6 cellular contexts compared by ENCODE assay signal in the genomic region with DNA sequence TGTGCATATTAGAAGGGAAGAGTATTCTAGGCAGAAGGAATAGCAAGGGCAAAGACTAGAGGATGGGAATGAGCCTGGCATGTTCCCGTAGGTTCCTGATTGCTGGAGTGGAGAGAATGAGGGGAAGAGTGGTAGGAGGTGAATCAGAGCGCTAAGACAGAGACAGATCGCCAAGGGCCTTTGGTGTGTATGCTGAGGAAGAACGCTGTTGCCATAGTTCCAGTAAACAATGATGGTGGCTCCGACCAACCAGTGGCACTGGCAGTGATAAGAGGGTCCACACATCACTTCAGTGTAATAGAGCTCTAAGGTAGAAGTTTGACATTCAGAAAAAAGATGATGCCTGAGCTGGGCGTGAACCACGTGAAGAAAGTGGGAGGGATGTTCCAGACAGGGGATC. TPM values are rescaled to one million over a fixed set of nuclear protein-coding genes. Genes with fewer than 3 reads are reported as not detected.
DNase-seq lines count a peak whose midpoint lies in the region; ATAC-seq and TF ChIP-seq lines count a peak whose summit lies in the region.

No MANE protein-coding gene starts in this region.

- H3K27me3 Mint-ChIP-seq in Calu3 (ENCODE audit: unreplicated experiment), result no peaks in the 10 kb centered on the region
- no peaks in the 10 kb centered on the region for H3K27me3 Mint-ChIP-seq in activated CD8-positive, alpha-beta T cell treated with anti-CD3 and anti-CD28 coated beads for 36 hours

- intact Hi-C loops in Calu3 (cut with micrococcal nuclease; ENCODE audit: unreplicated experiment) (no loop called here), aorta (cut with DNase I) (no loop called here)
- intact Hi-C loops in activated CD8-positive, alpha-beta T cell treated with anti-CD3 and anti-CD28 coated beads for 36 hours (cut with micrococcal nuclease), result no loop called here

- H3K4me3 ChIP-seq in mucosa of stomach (ENCODE audit: low read length) (peak overlapping the region; percentile 8), aorta (ENCODE audit: low read length in 2 of 2) (peak overlapping the region in 1 of 2 donors; percentile 36)

- H3K36me3 Mint-ChIP-seq in Calu3 (ENCODE audit: insufficient read depth, unreplicated experiment), result peaks cover 23% of the 10 kb centered on the region
- peaks cover 10% of the 10 kb centered on the region for H3K36me3 Mint-ChIP-seq in activated CD8-positive, alpha-beta T cell treated with anti-CD3 and anti-CD28 coated beads for 36 hours (ENCODE audit: low read depth)

- no peaks in the 10 kb centered on the region for H3K9me3 ChIP-seq in mucosa of stomach (ENCODE audit: control insufficient read depth, low read length)
- no peaks in the 10 kb centered on the region for H3K9me3 ChIP-seq in aorta (ENCODE audit: control insufficient read depth, low read length)

- BruUV-seq in Calu3 (replicated peaks; lab: Mats Ljungman, UMichigan), result no TSS peak

- H3K4me1 ChIP-seq in mucosa of stomach (ENCODE audit: control insufficient read depth, insufficient read depth, low read length), result no peaks in the 10 kb centered on the region
- no peaks in the 10 kb centered on the region for H3K4me1 ChIP-seq in aorta (ENCODE audit: control insufficient read depth in 1 of 2, insufficient read depth in 2 of 2, low read length in 2 of 2)

- no peaks in the 10 kb centered on the region for H3K9me3 Mint-ChIP-seq in Calu3 (ENCODE audit: low read depth, unreplicated experiment)
- H3K9me3 Mint-ChIP-seq in activated CD8-positive, alpha-beta T cell treated with anti-CD3 and anti-CD28 coated beads for 36 hours, result no peaks in the 10 kb centered on the region

- DNase-seq in Calu3, result no peak
- no peak for DNase-seq in activated CD8-positive, alpha-beta T cell treated with anti-CD3 and anti-CD28 coated beads for 36 hours
- no peak for DNase-seq in aorta

- TF ChIP-seq CTCF in Calu3 (IDR thresholded peaks at IDR 0.05; ENCODE audit: unreplicated experiment), result no peak
- no peak for TF ChIP-seq CTCF in activated CD8-positive, alpha-beta T cell treated with anti-CD3 and anti-CD28 coated beads for 36 hours (IDR thresholded peaks at IDR 0.05)

- CTCF ChIA-PET in Calu3 (lab: Charles Lee), result interaction anchor here (0.5 to 1.6 kb wide), 4 partner anchors 10 to 66 kb away, joined by 4 to 10 read pairs (median 6); partner anchors contain the start of gene RBM3
- CTCF ChIA-PET in activated CD8-positive, alpha-beta T cell treated with anti-CD3 and anti-CD28 coated beads for 36 hours (lab: Charles Lee), result no interaction called here

- no peaks in the 10 kb centered on the region for H3K36me3 ChIP-seq in mucosa of stomach (ENCODE audit: control insufficient read depth, insufficient read depth, low read length)
- no peaks in the 10 kb centered on the region for H3K36me3 ChIP-seq in aorta (ENCODE audit: control insufficient read depth in 1 of 2, insufficient read depth in 2 of 2, low read length in 1 of 2)

- no peak overlapping the region for H3K27ac ChIP-seq in aorta (ENCODE audit: low read depth in 1 of 2, low read length in 2 of 2)

- peak overlapping the region; percentile 80 for H3K9ac ChIP-seq in mucosa of stomach (ENCODE audit: low read length)

- peak overlapping the region; percentile 10 for H3K27ac Mint-ChIP-seq in Calu3 (ENCODE audit: unreplicated experiment)
- peak overlapping the region; percentile 98 for H3K27ac Mint-ChIP-seq in activated CD8-positive, alpha-beta T cell treated with anti-CD3 and anti-CD28 coated beads for 36 hours

- no peaks in the 10 kb centered on the region for H3K27me3 ChIP-seq in mucosa of stomach (ENCODE audit: control insufficient read depth, insufficient read depth, low read length)
- no peaks in the 10 kb centered on the region for H3K27me3 ChIP-seq in aorta (ENCODE audit: control insufficient read depth in 1 of 2, insufficient read depth in 2 of 2, low read length in 1 of 2)

- peaks cover 17% of the 10 kb centered on the region for H3K4me1 Mint-ChIP-seq in Calu3 (ENCODE audit: low read depth, unreplicated experiment)
- peaks cover 16% of the 10 kb centered on the region for H3K4me1 Mint-ChIP-seq in activated CD8-positive, alpha-beta T cell treated with anti-CD3 and anti-CD28 coated beads for 36 hours (ENCODE audit: low read depth)

- peak overlapping the region; percentile 74 for H3K4me3 Mint-ChIP-seq in Calu3 (ENCODE audit: low read depth, unreplicated experiment)
- peak overlapping the region; percentile 89 for H3K4me3 Mint-ChIP-seq in activated CD8-positive, alpha-beta T cell treated with anti-CD3 and anti-CD28 coated beads for 36 hours

- POLR2A ChIA-PET in activated CD8-positive, alpha-beta T cell treated with anti-CD3 and anti-CD28 coated beads for 36 hours (lab: Charles Lee), result interaction anchor here (1.0 to 3.4 kb wide), 6 partner anchors 9 to 39 kb away, joined by 3 to 17 read pairs (median 10); partner anchors contain the start of genes EBP and RBM3

- WGBS in aorta, 2 donors, result 82 to 91% methylated on average over 7 of the region's 7 CpGs

- no peak for ATAC-seq in activated CD8-positive, alpha-beta T cell treated with anti-CD3 and anti-CD28 coated beads for 36 hours
- no peak for ATAC-seq in HG03135 (IDR thresholded peaks at IDR 0.05; ENCODE audit: unreplicated experiment)
- ATAC-seq in aorta (ENCODE audit: low FRiP score), result no peak
- no peak for ATAC-seq in HG03139 (IDR thresholded peaks at IDR 0.05; ENCODE audit: unreplicated experiment)

RNA-seq across cellular contexts. Expression of gene TBC1D25, which starts 1.0 kb away (rescaled TPM):
- 18.2 and 19.4 TPM in 2 replicates for total RNA-seq in Calu3 (2022)
- 10 to 100 TPM; 11.4 to 11.9 TPM for total RNA-seq in activated CD8-positive, alpha-beta T cell treated with anti-CD3 and anti-CD28 coated beads for 36 hours
- 10 to 100 TPM; 15.2 to 16.7 TPM for total RNA-seq in aorta
- 1 to 10 TPM; 4.6 to 8.4 TPM for polyA plus RNA-seq in aorta

RNA-seq across cellular contexts. Expression of gene EBP, which starts 18.9 kb away (rescaled TPM):
- total RNA-seq in Calu3 (2022) (159 and 186 TPM in 2 replicates), aorta (10 to 100 TPM; 12.6 to 15.4 TPM)
- total RNA-seq in activated CD8-positive, alpha-beta T cell treated with anti-CD3 and anti-CD28 coated beads for 36 hours, result 100 to 1,000 TPM; 159 to 164 TPM
- polyA plus RNA-seq in aorta, result 10 to 100 TPM; 21.7 to 32.7 TPM

RNA-seq across cellular contexts. Expression of gene PORCN, which starts 31.7 kb away (rescaled TPM):
- total RNA-seq in Calu3 (2022) (15.6 and 19.3 TPM in 2 replicates), aorta (10 to 100 TPM; 10.3 to 12.0 TPM)
- 10 to 100 TPM; 13.9 to 16.9 TPM for total RNA-seq in activated CD8-positive, alpha-beta T cell treated with anti-CD3 and anti-CD28 coated beads for 36 hours
- polyA plus RNA-seq in aorta, result 10 to 100 TPM in 1 of 2 donors, 1 to 10 TPM in 1; 4.5 to 18.7 TPM

RNA-seq across cellular contexts. Expression of gene RBM3, which starts 33.8 kb away (rescaled TPM):
- 218 and 248 TPM in 2 replicates for total RNA-seq in Calu3 (2022)
- total RNA-seq in activated CD8-positive, alpha-beta T cell treated with anti-CD3 and anti-CD28 coated beads for 36 hours, result 100 to 1,000 TPM; 191 to 195 TPM
- 100 to 1,000 TPM; 194 to 285 TPM for total RNA-seq in aorta
- 100 to 1,000 TPM; 128 to 299 TPM for polyA plus RNA-seq in aorta

RNA-seq across cellular contexts. Expression of gene WDR13, which starts 56.8 kb away (rescaled TPM):
- total RNA-seq in Calu3 (2022) (68.4 and 81.2 TPM in 2 replicates), aorta (100 to 1,000 TPM; 110 to 112 TPM)
- total RNA-seq in activated CD8-positive, alpha-beta T cell treated with anti-CD3 and anti-CD28 coated beads for 36 hours, result 10 to 100 TPM; 31.6 to 38.6 TPM
- 100 to 1,000 TPM; 103 to 337 TPM for polyA plus RNA-seq in aorta
